9 cellular contexts compared by ENCODE assay signal in the genomic region with DNA sequence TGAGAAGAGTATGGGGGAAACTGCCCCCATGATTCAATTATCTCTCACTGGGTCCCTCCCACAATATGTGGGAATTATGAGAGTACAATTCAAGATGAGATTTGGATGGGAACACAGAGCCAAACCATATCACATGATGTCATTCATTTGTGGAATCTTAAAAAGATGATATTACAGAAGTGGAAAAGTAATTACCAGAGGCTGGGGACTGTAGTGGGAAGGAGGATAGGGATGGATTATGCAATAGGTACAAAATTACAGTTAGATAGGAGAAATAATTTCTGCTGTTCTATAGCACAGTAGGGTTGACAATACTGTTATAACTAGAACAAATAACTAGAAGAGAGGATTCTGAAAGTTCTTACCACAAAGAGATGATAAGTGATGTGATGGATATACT.
"Had no signal": no experiment of that assay in that cellular context is flagged by ENCODE, and none has a peak within 500 bp of the region (broad histone marks: within the 10 kb centered on the region; RNA-seq: fewer than 3 reads in every experiment).

No MANE protein-coding gene starts in this region.

- H3K4me3 Mint-ChIP-seq: H9, HFFc6 had no signal

- H3K9ac ChIP-seq: GM23248, KMS-11 had no signal

- H3K4me2 ChIP-seq: KMS-11 had no signal

- H3K9me3 Mint-ChIP-seq: HFFc6 had no signal

- DNase-seq: GM23248, GOT3, H9, HCEC 1CT, HFFc6, Karpas-422, KBM-7 had no signal

- FAIRE-seq: HTR-8/SVneo had no signal

- H3K27ac Mint-ChIP-seq: H9, HFFc6 had no signal

- H3K27ac ChIP-seq: GM23248, KMS-11 had no signal
